Comparison of ENCODE assay signal across 13 cellular contexts in the genomic region with DNA sequence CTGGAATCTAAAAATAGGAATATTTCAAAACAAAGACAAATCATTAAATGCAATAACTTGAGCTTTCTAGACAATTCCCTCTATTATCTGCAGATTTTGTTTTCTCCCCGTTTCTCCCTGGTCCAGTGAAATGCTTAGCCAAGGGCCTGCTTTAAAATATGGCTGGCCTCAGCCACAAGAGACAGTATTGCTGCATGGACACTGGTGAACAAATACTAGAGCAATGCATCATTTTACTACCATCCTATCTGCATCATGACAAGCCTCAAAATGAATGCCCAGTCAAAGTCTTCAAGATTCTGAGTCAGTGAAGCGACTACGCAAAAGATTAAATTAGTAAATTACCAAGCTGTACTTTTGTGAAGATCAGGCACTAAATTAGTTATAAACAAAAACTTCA.
A peak's percentile ranks its signal among the peaks of the same experiment; 100 is the strongest.
DNase-seq lines count a peak whose midpoint lies in the region; ATAC-seq and TF ChIP-seq lines count a peak whose summit lies in the region.
"Had no signal": no experiment of that assay in that cellular context is flagged by ENCODE, and none has a peak within 500 bp of the region (broad histone marks: within the 10 kb centered on the region; RNA-seq: fewer than 3 reads in every experiment).

No MANE protein-coding gene starts in this region.

- peaks cover 0 to 4% (median 0%) of the 10 kb centered on the region in 3 donors for H3K36me3 Mint-ChIP-seq in CD8-positive, alpha-beta memory T cell
- H3K36me3 Mint-ChIP-seq: memory B cell had no signal

- H3K4me3 ChIP-seq in fibroblast of villous mesenchyme (ENCODE audit: low read depth, low read length) (no peak overlapping the region), tibial artery (no peak overlapping the region)
- H3K4me3 ChIP-seq in CD8-positive, alpha-beta memory T cell (ENCODE audit: low read length) = no peak overlapping the region

- H3K27ac ChIP-seq in VCaP (no peak overlapping the region), tibial artery (no peak overlapping the region)
- no peak overlapping the region for H3K27ac ChIP-seq in CD8-positive, alpha-beta memory T cell (ENCODE audit: low read depth, low read length)

- no peak overlapping the region for H3K4me3 Mint-ChIP-seq in CD8-positive, alpha-beta memory T cell
- H3K4me3 Mint-ChIP-seq: activated CD4-positive, alpha-beta T cell treated with anti-CD3 and anti-CD28 coated beads for 36 hours; activated T-helper 1 cell treated with anti-CD3 and anti-CD28 coated beads, Interleukin-12 subunit alpha, Interleukin-12 subunit beta, Interleukin-2, Interleukin-4 antibody, amounts not matched to agents 30 ng/mL and 10 ng/mL and 1 ng/mL, durations not matched to agents 14 hours and 24 hours and 36 hours; B cell; memory B cell had no signal

- H3K27me3 ChIP-seq in tibial artery = no peaks in the 10 kb centered on the region
- no peaks in the 10 kb centered on the region for H3K27me3 ChIP-seq in CD8-positive, alpha-beta memory T cell (ENCODE audit: insufficient read depth, low read length, poor library complexity, severe bottlenecking)

- peaks cover 5 to 12% of the 10 kb centered on the region in 2 donors for H3K27me3 Mint-ChIP-seq in CD8-positive, alpha-beta memory T cell
- H3K27me3 Mint-ChIP-seq: activated CD4-positive, alpha-beta T cell treated with anti-CD3 and anti-CD28 coated beads for 36 hours; B cell had no signal

- H3K9me3 Mint-ChIP-seq in CD8-positive, alpha-beta memory T cell = no peaks in the 10 kb centered on the region
- H3K9me3 Mint-ChIP-seq: activated T-helper 1 cell treated with anti-CD3 and anti-CD28 coated beads, Interleukin-12 subunit alpha, Interleukin-12 subunit beta, Interleukin-2, Interleukin-4 antibody, amounts not matched to agents 30 ng/mL and 10 ng/mL and 1 ng/mL, durations not matched to agents 14 hours and 24 hours and 36 hours; memory B cell had no signal

- no peak overlapping the region for H3K27ac Mint-ChIP-seq in CD8-positive, alpha-beta memory T cell
- H3K27ac Mint-ChIP-seq: activated CD4-positive, alpha-beta T cell treated with anti-CD3 and anti-CD28 coated beads for 36 hours; activated T-helper 1 cell treated with anti-CD3 and anti-CD28 coated beads, Interleukin-12 subunit alpha, Interleukin-12 subunit beta, Interleukin-2, Interleukin-4 antibody, amounts not matched to agents 30 ng/mL and 10 ng/mL and 1 ng/mL, durations not matched to agents 14 hours and 24 hours and 36 hours; B cell; memory B cell had no signal

- peaks cover 0 to 74% (median 14%) of the 10 kb centered on the region in 4 donors for H3K4me1 ChIP-seq in tibial artery
- no peaks in the 10 kb centered on the region for H3K4me1 ChIP-seq in CD8-positive, alpha-beta memory T cell (ENCODE audit: insufficient read depth, low read length)

- no peak for DNase-seq in Right ventricle myocardium superior
- no peak for DNase-seq in cardiac septum (ENCODE audit: low spot score)
- peak; percentile 48 for DNase-seq in fibroblast of villous mesenchyme (ENCODE audit: low read depth)
- DNase-seq in tibial artery = no peak
- DNase-seq in NCI-H524 treated with DMSO at 0.1 percent for 48 hours (lab: John Stamatoyannopoulos, UW) = no peak
- no peak for DNase-seq in CD8-positive, alpha-beta memory T cell
- no peak for DNase-seq in ecto neural progenitor cell (ENCODE audit: low spot score)
- DNase-seq: activated CD4-positive, alpha-beta T cell treated with anti-CD3 and anti-CD28 coated beads for 36 hours; NCI-H1417 had no signal

- intact Hi-C loops in Right ventricle myocardium superior (cut with DNase I) (loop anchor here (10.0 kb wide), 1 partner anchor 72 kb away; no protein-coding TSS in a partner anchor), cardiac septum (cut with DNase I) (no loop called here), tibial artery (cut with DNase I; ENCODE audit: low total_unique reads) (no loop called here)

- POLR2A ChIA-PET in CD8-positive, alpha-beta memory T cell (lab: Charles Lee) = no interaction called here

- TF ChIP-seq CTCF in VCaP (conservative IDR thresholded peaks at IDR 0.05) = peak; percentile 27; the same call in 1 of the 2 replicates
- TF ChIP-seq CTCF in fibroblast of villous mesenchyme (IDR thresholded peaks at IDR 0.05; ENCODE audit: insufficient read depth, low read depth, low read length) = peak; percentile 27
- peak; percentile 14 to 32 for TF ChIP-seq CTCF in tibial artery (IDR thresholded peaks at IDR 0.05)

- no peaks in the 10 kb centered on the region for H3K9me3 ChIP-seq in tibial artery
- no peaks in the 10 kb centered on the region for H3K9me3 ChIP-seq in CD8-positive, alpha-beta memory T cell (ENCODE audit: low read length)

- CTCF ChIA-PET in CD8-positive, alpha-beta memory T cell (lab: Charles Lee) = no interaction called here

- no peaks in the 10 kb centered on the region for H3K36me3 ChIP-seq in tibial artery
- no peaks in the 10 kb centered on the region for H3K36me3 ChIP-seq in CD8-positive, alpha-beta memory T cell (ENCODE audit: insufficient read depth, low read length)

- H3K4me1 Mint-ChIP-seq in CD8-positive, alpha-beta memory T cell = no peaks in the 10 kb centered on the region
- H3K4me1 Mint-ChIP-seq: B cell, memory B cell had no signal

- ATAC-seq in Right ventricle myocardium superior (ENCODE audit: poor library complexity) = peak; percentile 56
- ATAC-seq: activated CD4-positive, alpha-beta T cell treated with anti-CD3 and anti-CD28 coated beads for 36 hours had no signal
